19 cellular contexts compared by ENCODE assay signal in the genomic region with DNA sequence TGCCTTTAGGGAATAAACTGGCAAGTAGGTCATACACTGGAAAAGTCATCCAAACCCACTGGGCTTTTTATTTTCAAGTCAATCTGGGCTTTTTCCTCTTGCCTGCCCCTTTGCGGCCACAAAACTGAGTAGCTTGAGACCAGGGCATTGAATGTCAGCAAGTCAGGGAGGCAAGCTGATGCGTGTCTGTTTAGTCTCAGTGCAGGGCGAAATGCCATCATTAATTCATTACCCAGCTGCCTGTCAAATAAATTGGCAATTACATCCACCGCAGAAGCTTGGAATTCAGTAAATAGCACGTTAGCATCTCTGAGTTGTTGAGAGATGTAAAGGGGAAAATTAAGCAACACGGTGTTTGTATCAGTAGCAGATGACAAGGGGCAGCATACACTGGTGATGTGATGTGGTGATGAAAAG.
DNase-seq lines count a peak whose midpoint lies in the region; ATAC-seq and TF ChIP-seq lines count a peak whose summit lies in the region.
"Had no signal": no experiment of that assay in that cellular context is flagged by ENCODE, and none has a peak within 500 bp of the region (broad histone marks: within the 10 kb centered on the region; RNA-seq: fewer than 3 reads in every experiment).

No MANE protein-coding gene starts in this region.

- TF ChIP-seq CTCF in AG10803 (conservative IDR thresholded peaks at IDR 0.05; ENCODE audit: low read length): no peak

- H3K27ac ChIP-seq in SJCRH30: peak overlapping the region; percentile 92
- no peak overlapping the region for H3K27ac ChIP-seq in CD4-positive, alpha-beta memory T cell (ENCODE audit: low read depth, low read length)
- H3K27ac ChIP-seq: neutrophil, VCaP had no signal

- peaks cover 51% of the 10 kb centered on the region for H3K4me1 ChIP-seq in SJCRH30
- no peaks in the 10 kb centered on the region for H3K4me1 ChIP-seq in CD4-positive, alpha-beta memory T cell (ENCODE audit: insufficient read depth, low read length)
- H3K4me1 ChIP-seq: Caco-2 had no signal

- no peak for ATAC-seq in stimulated activated naive CD8-positive, alpha-beta T cell treated with anti-CD3 and anti-CD28 coated beads, Interleukin-15, Interleukin-2, amounts not matched to agents 100 U/mL and 50 U/mL, for 24 hours

- peaks cover 0 to 3% of the 10 kb centered on the region in 2 donors for H3K27me3 Mint-ChIP-seq in CD4-positive, alpha-beta memory T cell
- H3K27me3 Mint-ChIP-seq: IgD-negative memory B cell had no signal

- no peaks in the 10 kb centered on the region for H3K4me1 Mint-ChIP-seq in CD4-positive, alpha-beta memory T cell
- H3K4me1 Mint-ChIP-seq: IgD-negative memory B cell had no signal

- no peak overlapping the region for H3K4me3 Mint-ChIP-seq in CD4-positive, alpha-beta memory T cell
- H3K4me3 Mint-ChIP-seq: IgD-negative memory B cell had no signal

- H3K9me3 Mint-ChIP-seq in CD4-positive, alpha-beta memory T cell: peaks cover 0 to 5% (median 0%) of the 10 kb centered on the region in 8 donors
- H3K9me3 Mint-ChIP-seq: IgD-negative memory B cell had no signal

- H3K36me3 ChIP-seq in MG63 (no peaks in the 10 kb centered on the region), SJCRH30 (no peaks in the 10 kb centered on the region)
- H3K36me3 ChIP-seq in CD4-positive, alpha-beta memory T cell (ENCODE audit: insufficient read depth, low read length): no peaks in the 10 kb centered on the region
- H3K36me3 ChIP-seq: neutrophil had no signal

- H3K9me3 ChIP-seq in MG63 (no peaks in the 10 kb centered on the region), SJCRH30 (replicated peaks) (no peaks in the 10 kb centered on the region)
- no peaks in the 10 kb centered on the region for H3K9me3 ChIP-seq in CD4-positive, alpha-beta memory T cell (ENCODE audit: control insufficient read depth in 1 of 2, low read length in 2 of 2)
- H3K9me3 ChIP-seq: Caco-2, neutrophil had no signal

- no peak overlapping the region for H3K27ac Mint-ChIP-seq in CD4-positive, alpha-beta memory T cell
- H3K27ac Mint-ChIP-seq: IgD-negative memory B cell had no signal

- POLR2A ChIA-PET in CD4-positive, alpha-beta memory T cell (lab: Charles Lee; ENCODE audit: partially characterized antibody): no interaction called here

- CTCF ChIA-PET in CD4-positive, alpha-beta memory T cell (lab: Charles Lee; ENCODE audit: partially characterized antibody): no interaction called here

- intact Hi-C loops in CD4-positive, alpha-beta memory T cell (cut with micrococcal nuclease): no loop called here

- DNase-seq in AG10803 (ENCODE audit: low read depth) (peak; percentile 87), MG63 (peak; percentile 53), SJCRH30 (peak; percentile 18 to 24), foreskin melanocyte (peak; percentile 95), COR-L47 (lab: John Stamatoyannopoulos, UW) (no peak), iPS-NIHi7 (ENCODE audit: extremely low spot score) (no peak)
- no peak for DNase-seq in stimulated activated naive CD8-positive, alpha-beta T cell treated with anti-CD3 and anti-CD28 coated beads, Interleukin-15, Interleukin-2, amounts not matched to agents 100 U/mL and 50 U/mL, for 24 hours
- DNase-seq in CD4-positive, alpha-beta memory T cell: no peak
- DNase-seq: activated CD8-positive, alpha-beta memory T cell treated with anti-CD3 and anti-CD28 coated beads for 24 hours; amygdala; Caco-2; dermis blood vessel endothelial cell; kidney; midbrain; NCI-H526; stimulated activated CD4-positive, alpha-beta T cell treated with anti-CD3 and anti-CD28 coated beads, Interleukin-2, amount 100 ng/mL, for 48 hours had no signal

- H3K36me3 Mint-ChIP-seq in CD4-positive, alpha-beta memory T cell: no peaks in the 10 kb centered on the region

- no peak overlapping the region for H3K4me3 ChIP-seq in AG10803 (ENCODE audit: low read length)
- no peak overlapping the region for H3K4me3 ChIP-seq in MG63
- H3K4me3 ChIP-seq in SJCRH30: no peak overlapping the region
- no peak overlapping the region for H3K4me3 ChIP-seq in CD4-positive, alpha-beta memory T cell (ENCODE audit: low read length in 2 of 2)

- no peaks in the 10 kb centered on the region for H3K27me3 ChIP-seq in MG63
- no peaks in the 10 kb centered on the region for H3K27me3 ChIP-seq in SJCRH30
- no peaks in the 10 kb centered on the region for H3K27me3 ChIP-seq in CD4-positive, alpha-beta memory T cell (ENCODE audit: insufficient read depth, low read length)
- H3K27me3 ChIP-seq: neutrophil had no signal

Comparison
In these comparisons a context has a peak if more than half of its experiments do, and no peak if none do; other contexts are left out.
1. DNase-seq: peak in AG10803 (single experiment), MG63 (single experiment), SJCRH30 (2 of 2) and foreskin melanocyte (single experiment); none in COR-L47 (single experiment), stimulated activated naive CD8-positive, alpha-beta T cell treated with anti-CD3 and anti-CD28 coated beads, Interleukin-15, Interleukin-2, amounts not matched to agents 100 U/mL and 50 U/mL, for 24 hours (single experiment), CD4-positive, alpha-beta memory T cell (0 of 5) and iPS-NIHi7 (single experiment).